In genomic region chr5:73498057-73498992, GRCh38 we compare ENCODE assay signal across 8 cellular contexts. TPM values are rescaled to one million over a fixed set of nuclear protein-coding genes. Genes with fewer than 3 reads are reported as not detected.
DNase-seq lines count a peak whose midpoint lies in the region; ATAC-seq and TF ChIP-seq lines count a peak whose summit lies in the region.

Gene BTF3, plus strand, starts transcription at chr5:73498442. Its CDS starts 226 bp downstream, at chr5:73498668.

- DNase-seq in DMS153 (lab: John Stamatoyannopoulos, UW) = peak; percentile 87
- DNase-seq in Jurkat, Clone E6-1 (ENCODE audit: low read depth, low spot score) = peak; percentile 96
- peak; percentile 93 to 97 for DNase-seq in PC-9
- DNase-seq in activated T-cell treated with anti-CD3 and anti-CD28 coated beads, Interleukin-2, amount 50 U/mL, for 24 hours = peak; percentile 94
- DNase-seq in stimulated activated CD8-positive, alpha-beta memory T cell treated with anti-CD3 and anti-CD28 coated beads, Interleukin-7, amount 100 ng/mL, for 4 hours (ENCODE audit: low read depth in 2 of 2) = peak; percentile 90 to 92

- H3F3A ChIP-seq in PC-9 (ENCODE audit: insufficient read depth, low read depth) = peaks cover 38% of the 10 kb centered on the region

- intact Hi-C loops in PC-9 (cut with micrococcal nuclease; ENCODE audit: unreplicated experiment) = loop anchor here (5.0 kb wide), 2 partner anchors 281 to 576 kb away; no protein-coding TSS in a partner anchor

- no peaks in the 10 kb centered on the region for H3K9me2 ChIP-seq in PC-9 (ENCODE audit: insufficient read depth)

- H3K27ac ChIP-seq in PC-9 (peak within 1 kb of the TSS; percentile 82), muscle layer of duodenum (ENCODE audit: low read length) (peak within 1 kb of the TSS; percentile 97)

- H3K9me3 ChIP-seq in PC-9 (ENCODE audit: insufficient read depth, low read depth) (no peaks in the 10 kb centered on the region), muscle layer of duodenum (ENCODE audit: control insufficient read depth in 1 of 2, low read length in 2 of 2) (no peaks in the 10 kb centered on the region)

- peak within 1 kb of the TSS; percentile 97 for H3K4me3 Mint-ChIP-seq in activated T-cell treated with anti-CD3 and anti-CD28 coated beads, Interleukin-2, amount 50 U/mL, for 24 hours

- H3K4me3 ChIP-seq in Jurkat, Clone E6-1 (ENCODE audit: low read length) = peak within 1 kb of the TSS; percentile 74
- H3K4me3 ChIP-seq in PC-9 (peak within 1 kb of the TSS; percentile 91), muscle layer of duodenum (ENCODE audit: low read depth in 1 of 2, low read length in 2 of 2) (peak within 1 kb of the TSS; percentile 82 to 96)

- POLR2A ChIA-PET in PC-9 (lab: Charles Lee; ENCODE audit: unreplicated experiment) = interaction anchor here (0.6 to 0.9 kb wide), 6 partner anchors 21 to 303 kb away, joined by 3 to 5 read pairs (median 4); no protein-coding TSS in a partner anchor

- no peaks in the 10 kb centered on the region for H3K27me3 ChIP-seq in PC-9 (ENCODE audit: insufficient read depth, low read depth)
- H3K27me3 ChIP-seq in muscle layer of duodenum (ENCODE audit: low read depth, low read length) = no peaks in the 10 kb centered on the region

- H3K4me1 Mint-ChIP-seq in activated T-cell treated with anti-CD3 and anti-CD28 coated beads, Interleukin-2, amount 50 U/mL, for 24 hours (ENCODE audit: low read depth) = peaks cover 44% of the 10 kb centered on the region

- CTCF ChIA-PET in PC-9 (lab: Charles Lee) = interaction anchor here (0.6 kb wide), 3 partner anchors 42 to 82 kb away, joined by 4 to 7 read pairs (median 6); no protein-coding TSS in a partner anchor

- BruUV-seq in PC-9 (replicated peaks; lab: Mats Ljungman, UMichigan) = no TSS peak

- H4K20me1 ChIP-seq in PC-9 (ENCODE audit: insufficient read depth) = peaks cover 41% of the 10 kb centered on the region

- H3K36me3 ChIP-seq in PC-9 (ENCODE audit: low read depth) (peaks cover 38% of the 10 kb centered on the region), muscle layer of duodenum (ENCODE audit: control insufficient read depth in 1 of 2, insufficient read depth in 2 of 2, low read length in 2 of 2) (peaks cover 22 to 25% of the 10 kb centered on the region in 2 donors)

- ATAC-seq in GM21619 (IDR thresholded peaks at IDR 0.05; ENCODE audit: unreplicated experiment) (peak; percentile 96), esophagus mucosa (peak; percentile 94)

- peaks cover 4% of the 10 kb centered on the region for H3K27me3 Mint-ChIP-seq in activated T-cell treated with anti-CD3 and anti-CD28 coated beads, Interleukin-2, amount 50 U/mL, for 24 hours

- H3K27ac Mint-ChIP-seq in activated T-cell treated with anti-CD3 and anti-CD28 coated beads, Interleukin-2, amount 50 U/mL, for 24 hours = peak within 1 kb of the TSS; percentile 99

- H3K4me1 ChIP-seq in PC-9 (replicated peaks; ENCODE audit: insufficient read depth) (peaks cover 38% of the 10 kb centered on the region), muscle layer of duodenum (ENCODE audit: control insufficient read depth in 1 of 2, insufficient read depth in 2 of 2, low read length in 2 of 2) (peaks cover 12 to 21% of the 10 kb centered on the region in 2 donors)

- H2AFZ ChIP-seq in PC-9 = peak within 1 kb of the TSS; percentile 87

- no peak for TF ChIP-seq CTCF in PC-9 (conservative IDR thresholded peaks at IDR 0.05)

- no peaks in the 10 kb centered on the region for H3K9me3 Mint-ChIP-seq in activated T-cell treated with anti-CD3 and anti-CD28 coated beads, Interleukin-2, amount 50 U/mL, for 24 hours

- H3K4me2 ChIP-seq in PC-9 = peak within 1 kb of the TSS; percentile 92

- H3K79me2 ChIP-seq in PC-9 (ENCODE audit: low read depth) = peaks cover 62% of the 10 kb centered on the region

- peaks cover 56% of the 10 kb centered on the region for H3K36me3 Mint-ChIP-seq in activated T-cell treated with anti-CD3 and anti-CD28 coated beads, Interleukin-2, amount 50 U/mL, for 24 hours (ENCODE audit: low read depth)

RNA-seq across cellular contexts. Expression of gene BTF3, which starts in this region (rescaled TPM):
- 1,353 TPM for polyA plus RNA-seq in Jurkat, Clone E6-1 (2012; ENCODE audit: insufficient read depth, insufficient read length)
- 635 and 694 TPM in 2 replicates for total RNA-seq in PC-9 (2021)
- total RNA-seq in esophagus mucosa = 764 TPM

Comparison
In these comparisons a context has a peak if more than half of its experiments do, and no peak if none do; other contexts are left out.
1. Peak in every context shown above with its lines: DNase-seq, ATAC-seq, H3K4me3 ChIP-seq and H3K27ac ChIP-seq.